In genomic region chr10:52172581-52172980, GRCh38 we compare ENCODE assay signal across 17 cellular contexts.
DNase-seq lines count a peak whose midpoint lies in the region; ATAC-seq, FAIRE-seq and TF ChIP-seq lines count a peak whose summit lies in the region.
"Had no signal": no experiment of that assay in that cellular context is flagged by ENCODE, and none has a peak within 500 bp of the region (broad histone marks: within the 10 kb centered on the region; RNA-seq: fewer than 3 reads in every experiment).

No MANE protein-coding gene starts in this region.

- POLR2A ChIA-PET in A549 (lab: Yijun Ruan, JAX): no interaction called here
- POLR2A ChIA-PET in HCT116 (lab: Charles Lee): no interaction called here
- POLR2A ChIA-PET in GM10248 (lab: Yijun Ruan, JAX): no interaction called here

- no peak overlapping the region for H3K9ac ChIP-seq in HCT116 (ENCODE audit: low read length)
- no peak overlapping the region for H3K9ac ChIP-seq in adipocyte (ENCODE audit: low read length)
- H3K9ac ChIP-seq: parathyroid adenoma had no signal

- intact Hi-C loops in HCT116 (cut with micrococcal nuclease): no loop called here

- no peaks in the 10 kb centered on the region for H3K36me3 ChIP-seq in HCT116 (ENCODE audit: control insufficient read depth in 1 of 2, insufficient read depth in 2 of 2, low read length in 2 of 2)
- H3K36me3 ChIP-seq in adipocyte (ENCODE audit: control insufficient read depth, insufficient read depth, low read length, severe bottlenecking): no peaks in the 10 kb centered on the region
- H3K36me3 ChIP-seq in SJCRH30: no peaks in the 10 kb centered on the region
- H3K36me3 ChIP-seq: Peyer's patch, uterus had no signal

- no peak for FAIRE-seq in A549 (lab: Jason Lieb, UNC)
- FAIRE-seq: endothelial cell of umbilical vein, GM12878 had no signal

- no peak overlapping the region for H3K4me3 ChIP-seq in A549
- no peak overlapping the region for H3K4me3 ChIP-seq in HCT116 (replicated peaks in 1 of 2; ENCODE audit: low read depth in 1 of 2, low read length in 2 of 2)
- no peak overlapping the region for H3K4me3 ChIP-seq in adipocyte (ENCODE audit: low read length)
- no peak overlapping the region for H3K4me3 ChIP-seq in SJCRH30
- H3K4me3 ChIP-seq: GM12878, Peyer's patch, uterus had no signal

- RAD21 ChIA-PET in HCT116 (lab: Charles Lee; ENCODE audit: low non-redundant PET in 1 of 2, low total read pairs in 2 of 2, uncharacterized antibody in 2 of 2, unreplicated experiment in 2 of 2): no interaction called here

- TF ChIP-seq RAD21 in A549 (conservative IDR thresholded peaks at IDR 0.05 in 1 of 2, IDR thresholded peaks at IDR 0.05 in 1 of 2) (no peak), HCT116 (IDR thresholded peaks at IDR 0.05; ENCODE audit: low read depth) (no peak)

- no peaks in the 10 kb centered on the region for H3K9me2 ChIP-seq in HCT116 (ENCODE audit: insufficient read depth)

- peak; percentile 62 to 70; a peak in 3 of 6 replicates for ATAC-seq in A549
- ATAC-seq in HCT116: peak; percentile 64
- ATAC-seq: activated CD8-positive, alpha-beta T cell treated with anti-CD3 and anti-CD28 coated beads for 36 hours; GM12878 had no signal

- H3K4me1 ChIP-seq in A549 (no peaks in the 10 kb centered on the region), HCT116 (ENCODE audit: control insufficient read depth in 1 of 2, insufficient read depth in 2 of 2, low read length in 2 of 2) (no peaks in the 10 kb centered on the region), adipocyte (ENCODE audit: control insufficient read depth, insufficient read depth, low read length) (no peaks in the 10 kb centered on the region), SJCRH30 (no peaks in the 10 kb centered on the region)
- H3K4me1 ChIP-seq: parathyroid adenoma, Peyer's patch, uterus had no signal

- CTCF ChIA-PET in A549 (lab: Yijun Ruan, JAX) (no interaction called here), HCT116 (lab: Charles Lee) (no interaction called here), GM10248 (lab: Yijun Ruan, JAX) (no interaction called here)

- H3K27ac ChIP-seq in A549 (no peak overlapping the region), HCT116 (ENCODE audit: low read depth, low read length) (no peak overlapping the region), SJCRH30 (no peak overlapping the region)
- H3K27ac ChIP-seq: parathyroid adenoma, Peyer's patch, uterus had no signal

- no peak for TF ChIP-seq EP300 in A549 (IDR thresholded peaks at IDR 0.05)

- no peak overlapping the region for H2AFZ ChIP-seq in HCT116 (ENCODE audit: low read depth, low read length, poor library complexity, severe bottlenecking)
- H2AFZ ChIP-seq: parathyroid adenoma had no signal

- no peak for TF ChIP-seq POLR2A in A549 (IDR thresholded peaks at IDR 0.05; ENCODE audit: low read length)
- TF ChIP-seq POLR2A in HCT116 (IDR thresholded peaks at IDR 0.05; ENCODE audit: borderline replicate concordance, extremely low read depth, insufficient read depth, insufficient read length): no peak

- H4K20me1 ChIP-seq in HCT116 (ENCODE audit: insufficient read depth): no peaks in the 10 kb centered on the region

- TF ChIP-seq CTCF in A549 (IDR thresholded peaks at IDR 0.05) (no peak), HCT116 (IDR thresholded peaks at IDR 0.05 in 2 of 3, conservative IDR thresholded peaks at IDR 0.05 in 1 of 3; ENCODE audit: borderline replicate concordance in 1 of 3, insufficient read depth in 1 of 3, low read depth in 2 of 3, low read length in 2 of 3) (peak in 1 of 3 experiments; percentile 31; a peak in 1 of 6 replicates), GM10248 (IDR thresholded peaks at IDR 0.05; ENCODE audit: control extremely low read depth, extremely low read depth, low read depth, missing control alignments) (no peak)

- WGBS in A549 (ENCODE audit: missing lambda C conversion rate): 50% methylated on average over 1 of the region's 1 CpG

- H3K4me2 ChIP-seq in A549: no peak overlapping the region
- no peak overlapping the region for H3K4me2 ChIP-seq in HCT116 (ENCODE audit: low read length)

- DNase-seq in A549 (ENCODE audit: low read depth in 1 of 2, low spot score in 1 of 2) (peak in 1 of 2 experiments; percentile 1), HCT116 (ENCODE audit: low read depth, low spot score) (no peak), adipocyte (ENCODE audit: low read depth) (peak; percentile 55), iPS-NIHi7 (ENCODE audit: extremely low spot score) (peak; percentile 35), GM10248 (ENCODE audit: extremely low spot score) (no peak), NCI-H2171 treated with DMSO at 0.1 percent for 48 hours (lab: John Stamatoyannopoulos, UW) (no peak), SJCRH30 (no peak), GM19240 (ENCODE audit: insufficient read length, low spot score) (no peak)
- DNase-seq: activated CD8-positive, alpha-beta T cell treated with anti-CD3 and anti-CD28 coated beads for 36 hours; activated naive CD4-positive, alpha-beta T cell; DMS79 treated with DMSO at 0.1 percent for 48 hours; MM.1S; Peyer's patch; uterus had no signal

- H3K9me3 ChIP-seq in A549 (no peaks in the 10 kb centered on the region), HCT116 (ENCODE audit: control insufficient read depth in 1 of 2, insufficient read depth in 1 of 2, low read depth in 1 of 2, low read length in 2 of 2) (no peaks in the 10 kb centered on the region), adipocyte (ENCODE audit: control insufficient read depth, low read length) (peaks cover 3% of the 10 kb centered on the region), SJCRH30 (replicated peaks) (no peaks in the 10 kb centered on the region)
- H3K9me3 ChIP-seq: Peyer's patch, uterus had no signal

- H3K79me2 ChIP-seq in HCT116 (ENCODE audit: insufficient read depth, low read length): no peaks in the 10 kb centered on the region
- H3K79me2 ChIP-seq: parathyroid adenoma had no signal

- no TSS peak for BruUV-seq in HCT116 (replicated peaks; lab: Mats Ljungman, UMichigan)

- H3K27me3 ChIP-seq in HCT116 (ENCODE audit: insufficient read depth, low read length) (no peaks in the 10 kb centered on the region), adipocyte (replicated peaks; ENCODE audit: control insufficient read depth, insufficient read depth, low read length) (no peaks in the 10 kb centered on the region), SJCRH30 (no peaks in the 10 kb centered on the region)
- H3K27me3 ChIP-seq: Peyer's patch, uterus had no signal

TF ChIP-seq in A549, 52 proteins besides CTCF, POLR2A, EP300 and RAD21:
- TF ChIP-seq E2F6 (IDR thresholded peaks at IDR 0.05; ENCODE audit: borderline replicate concordance, low read depth) (no peak), HOXA7 (CRISPR knock-in tag; IDR thresholded peaks at IDR 0.05) (no peak), MAZ (IDR thresholded peaks at IDR 0.05; ENCODE audit: borderline replicate concordance, low read depth, low read length) (no peak), CHD2 (IDR thresholded peaks at IDR 0.05; ENCODE audit: low read length, partially characterized antibody) (no peak), RARB (CRISPR knock-in tag; IDR thresholded peaks at IDR 0.05) (no peak)
TF ChIP-seq in A549: peak in this region for 0.

TF ChIP-seq in HCT116, 20 proteins besides CTCF, POLR2A, EP300 and RAD21:
- TF ChIP-seq YY1 (IDR thresholded peaks at IDR 0.05; ENCODE audit: extremely low read depth, insufficient replicate concordance, low read depth, low read length) (no peak), MAX (IDR thresholded peaks at IDR 0.05) (no peak), ATF3 (IDR thresholded peaks at IDR 0.05) (no peak), ELF1 (IDR thresholded peaks at IDR 0.05; ENCODE audit: borderline replicate concordance, low read depth) (no peak), ZFX (IDR thresholded peaks at IDR 0.05) (no peak), EZH2phosphoT487 (IDR thresholded peaks at IDR 0.05; ENCODE audit: borderline replicate concordance) (no peak), SP1 (IDR thresholded peaks at IDR 0.05; ENCODE audit: low read depth) (no peak), SIN3A (IDR thresholded peaks at IDR 0.05; ENCODE audit: low read depth) (no peak), POLR2AphosphoS5 (IDR thresholded peaks at IDR 0.05; ENCODE audit: low read depth, low read length) (no peak)

Comparison
In these comparisons a context has a peak if more than half of its experiments do, and no peak if none do; other contexts are left out.
1. DNase-seq: peak in adipocyte (single experiment) and iPS-NIHi7 (single experiment); none in HCT116 (single experiment), GM10248 (single experiment), NCI-H2171 treated with DMSO at 0.1 percent for 48 hours (single experiment), SJCRH30 (0 of 2) and GM19240 (single experiment).